In genomic region chr5:157818368-157818767, GRCh38 we compare ENCODE assay signal across 25 cellular contexts.
"Had no signal": no experiment of that assay in that cellular context is flagged by ENCODE, and none has a peak within 500 bp of the region (broad histone marks: within the 10 kb centered on the region; RNA-seq: fewer than 3 reads in every experiment).

No MANE protein-coding gene starts in this region.

- H3K4me3 ChIP-seq: MG63, SJSA1 had no signal

- H3K9ac ChIP-seq: SK-N-SH had no signal

- H3K27me3 ChIP-seq: MG63, SJSA1 had no signal

- ATAC-seq: Panc1, PC-3 had no signal

- H3K9me3 ChIP-seq: SJSA1, SK-N-SH had no signal

- H3K27ac ChIP-seq: HL-60, SJSA1 had no signal

- DNase-seq: Karpas-422, KG1, MG63, NCI-H1092, NCI-H1105 treated with DMSO at 0.1 percent for 48 hours, NCI-H1417 treated with DMSO at 0.1 percent for 48 hours, NCI-H146, NCI-H1694 treated with DMSO at 0.1 percent for 48 hours, NCI-H1930, NCI-H2081, NCI-H2107, NCI-H226, NCI-H446, NCI-H510A, NCI-H524 treated with DMSO at 0.1 percent for 48 hours, NCI-H69, NCI-H774, PC-3, Right ventricle myocardium superior, SIG-M5, SK-N-SH, SW 1271 had no signal
